Comparison of ENCODE assay signal across 8 cellular contexts in genomic region chr14:90061849-90062794, GRCh38. TPM values are rescaled to one million over a fixed set of nuclear protein-coding genes. Genes with fewer than 3 reads are reported as not detected.
DNase-seq lines count a peak whose midpoint lies in the region; TF ChIP-seq lines count a peak whose summit lies in the region.

KCNK13 (plus strand) TSS chr14:90061994; CDS start chr14:90062206, 212 bp downstream.

- in situ Hi-C loops in GM13976 (cut with MboI; ENCODE audit: low sequenced_read_pairs, unreplicated experiment) (no loop called here), astrocyte of the cerebellum (cut with HindIII; ENCODE audit: low sequenced_read_pairs) (no loop called here)

- H3K4me3 ChIP-seq in astrocyte of the cerebellum (ENCODE audit: low read depth, low read length), result peak within 1 kb of the TSS; percentile 49

- DNase-seq in GM13976 (ENCODE audit: low spot score), result peak; percentile 59
- DNase-seq in NCI-H2171 treated with DMSO at 0.1 percent for 48 hours (lab: John Stamatoyannopoulos, UW), result peak; percentile 91
- no peak for DNase-seq in astrocyte of the cerebellum (ENCODE audit: low read depth)
- DNase-seq in immature natural killer cell, result no peak
- DNase-seq in stimulated activated CD8-positive, alpha-beta memory T cell treated with anti-CD3 and anti-CD28 coated beads, Interleukin-4, amount 100 ng/mL, for 48 hours, result peak; percentile 29
- DNase-seq in GOT3 (lab: John Stamatoyannopoulos, UW), result no peak
- no peak for DNase-seq in putamen (ENCODE audit: low spot score)
- DNase-seq in activated gamma-delta T cell (lab: John Stamatoyannopoulos, UW), result no peak

- H3K27ac Mint-ChIP-seq in immature natural killer cell, result no peak within 1 kb of the TSS

- peaks cover 8 to 33% (median 26%) of the 10 kb centered on the region in 3 donors for H3K27me3 Mint-ChIP-seq in immature natural killer cell (ENCODE audit: low read depth in 3 of 3)

- peak within 1 kb of the TSS; percentile 39 to 84 (median 78) for H3K4me3 Mint-ChIP-seq in immature natural killer cell

- TF ChIP-seq CTCF in GM13976 (IDR thresholded peaks at IDR 0.05; ENCODE audit: borderline replicate concordance, control extremely low read depth, extremely low read depth, insufficient read depth, missing control alignments) (no peak), astrocyte of the cerebellum (IDR thresholded peaks at IDR 0.05; ENCODE audit: low read depth, low read length, missing control alignments) (no peak)

- H3K4me1 Mint-ChIP-seq in immature natural killer cell, result peaks cover 19 to 29% of the 10 kb centered on the region in 2 donors

- peaks cover 0 to 3% (median 0%) of the 10 kb centered on the region in 3 donors for H3K36me3 Mint-ChIP-seq in immature natural killer cell

- H3K9me3 Mint-ChIP-seq in immature natural killer cell, result no peaks in the 10 kb centered on the region

RNA-seq across cellular contexts. Expression of gene KCNK13, which starts in this region (rescaled TPM):
- polyA plus RNA-seq in immature natural killer cell, result under 1 TPM in 1 of 3 donors, not detected in 2; 0.09 TPM

Comparison
In these comparisons a context has a peak if more than half of its experiments do, and no peak if none do; other contexts are left out.
1. DNase-seq: peak in GM13976 (single experiment), NCI-H2171 treated with DMSO at 0.1 percent for 48 hours (single experiment) and stimulated activated CD8-positive, alpha-beta memory T cell treated with anti-CD3 and anti-CD28 coated beads, Interleukin-4, amount 100 ng/mL, for 48 hours (single experiment); none in astrocyte of the cerebellum (single experiment), immature natural killer cell (0 of 3), GOT3 (single experiment), putamen (single experiment) and activated gamma-delta T cell (single experiment).